ENCODE assay signal across 22 cellular contexts in genomic region chr12:79406993-79407392, GRCh38.
DNase-seq lines count a peak whose midpoint lies in the region; ATAC-seq, FAIRE-seq and TF ChIP-seq lines count a peak whose summit lies in the region.
"Had no signal": no experiment of that assay in that cellular context is flagged by ENCODE, and none has a peak within 500 bp of the region (broad histone marks: within the 10 kb centered on the region; RNA-seq: fewer than 3 reads in every experiment).

No MANE protein-coding gene starts in this region.

- H4K20me1 ChIP-seq in IMR-90 (ENCODE audit: insufficient read depth, low read length) (no peaks in the 10 kb centered on the region), astrocyte (ENCODE audit: insufficient read depth, low read length) (no peaks in the 10 kb centered on the region)

- no peak overlapping the region for H3K27ac Mint-ChIP-seq in astrocyte (ENCODE audit: unreplicated experiment)
- H3K27ac Mint-ChIP-seq in activated CD4-positive, alpha-beta memory T cell treated with anti-CD3 and anti-CD28 coated beads for 36 hours, result no peak overlapping the region
- H3K27ac Mint-ChIP-seq: CD4-positive, CD25-positive, alpha-beta regulatory T cell; CD8-positive, alpha-beta T cell had no signal

- no peak overlapping the region for H2AK9ac ChIP-seq in IMR-90 (replicated peaks; ENCODE audit: low read depth, low read length, poor library complexity)

- H3K4me3 ChIP-seq in IMR-90 (ENCODE audit: insufficient read depth, low read depth, low read length), result no peak overlapping the region
- no peak overlapping the region for H3K4me3 ChIP-seq in astrocyte (ENCODE audit: insufficient read depth, low read depth, low read length)
- no peak overlapping the region for H3K4me3 ChIP-seq in mesenchymal stem cell (ENCODE audit: insufficient read depth in 1 of 2, low read depth in 1 of 2, low read length in 2 of 2)
- no peak overlapping the region for H3K4me3 ChIP-seq in BE2C (ENCODE audit: low read depth, low read length)
- H3K4me3 ChIP-seq: GM12878, GM23338 had no signal

- H2BK5ac ChIP-seq in IMR-90 (ENCODE audit: low read depth, low read length, poor library complexity, severe bottlenecking) (peak overlapping the region; percentile 49), mesenchymal stem cell (ENCODE audit: low read depth, low read length, poor library complexity, severe bottlenecking) (no peak overlapping the region)

- no peak overlapping the region for H3K4me3 Mint-ChIP-seq in astrocyte (ENCODE audit: unreplicated experiment)
- no peak overlapping the region for H3K4me3 Mint-ChIP-seq in activated CD4-positive, alpha-beta memory T cell treated with anti-CD3 and anti-CD28 coated beads for 36 hours
- H3K4me3 Mint-ChIP-seq: CD4-positive, CD25-positive, alpha-beta regulatory T cell; CD8-positive, alpha-beta T cell; GM23338; H9 had no signal

- dilution Hi-C loops in IMR-90 (cut with HindIII; ENCODE audit: low sequenced_read_pairs, unreplicated experiment), result no loop called here

- H4K8ac ChIP-seq in IMR-90 (ENCODE audit: low read depth in 2 of 2, low read length in 2 of 2) (peak overlapping the region; percentile 13 to 84; a peak in 2 of 4 replicates), mesenchymal stem cell (ENCODE audit: low read length) (no peak overlapping the region)

- H4K91ac ChIP-seq in IMR-90 (ENCODE audit: insufficient read depth, low read depth, low read length) (peak overlapping the region; percentile 79), mesenchymal stem cell (ENCODE audit: low read length) (no peak overlapping the region)

- H3K27ac ChIP-seq in IMR-90 (ENCODE audit: insufficient read depth, low read length) (no peak overlapping the region; the same call in 1 of the 2 replicates), astrocyte (ENCODE audit: low read depth, low read length) (no peak overlapping the region), mesenchymal stem cell (ENCODE audit: low read length, poor library complexity, severe bottlenecking) (no peak overlapping the region)
- H3K27ac ChIP-seq: 22Rv1 had no signal

- H3K79me1 ChIP-seq in IMR-90 (ENCODE audit: low read depth in 1 of 2, low read length in 2 of 2) (peaks cover 0 to 3% of the 10 kb centered on the region in 2 experiments; a peak in 1 of 4 replicates), mesenchymal stem cell (replicated peaks; ENCODE audit: low read length, poor library complexity, severe bottlenecking) (peaks cover under 1% of the 10 kb centered on the region)

- H2AFZ ChIP-seq in IMR-90 (replicated peaks; ENCODE audit: low read length, poor library complexity) (no peak overlapping the region), astrocyte (ENCODE audit: low read depth, low read length) (no peak overlapping the region), mesenchymal stem cell (ENCODE audit: low read depth, low read length) (no peak overlapping the region)
- H2AFZ ChIP-seq: GM23338 had no signal

- H3K36me3 Mint-ChIP-seq in astrocyte (ENCODE audit: low read depth, unreplicated experiment), result peaks cover 2% of the 10 kb centered on the region
- H3K36me3 Mint-ChIP-seq in activated CD4-positive, alpha-beta memory T cell treated with anti-CD3 and anti-CD28 coated beads for 36 hours, result no peaks in the 10 kb centered on the region
- H3K36me3 Mint-ChIP-seq: CD4-positive, CD25-positive, alpha-beta regulatory T cell; CD8-positive, alpha-beta T cell had no signal

- no CpG with 5 or more reads among the region's 1 CpG for WGBS in IMR-90 (ENCODE audit: extremely low coverage in 2 of 2, insufficient read length in 1 of 2), 2 experiments
- no CpG with 5 or more reads among the region's 1 CpG for WGBS in mesenchymal stem cell

- H3K9ac ChIP-seq in IMR-90 (ENCODE audit: low read depth, low read length) (no peak overlapping the region), astrocyte (ENCODE audit: low read length) (no peak overlapping the region), mesenchymal stem cell (ENCODE audit: low read length) (peak overlapping the region; percentile 8)

- TF ChIP-seq CTCF in IMR-90 (conservative IDR thresholded peaks at IDR 0.05; ENCODE audit: low read depth, low read length) (no peak), astrocyte (IDR thresholded peaks at IDR 0.05; ENCODE audit: insufficient read depth, low read depth, low read length) (no peak), BE2C (IDR thresholded peaks at IDR 0.05; ENCODE audit: low read depth, low read length) (no peak)

- H3K79me2 ChIP-seq in astrocyte (ENCODE audit: insufficient read depth, low read length), result no peaks in the 10 kb centered on the region

- H3K36me3 ChIP-seq in IMR-90 (ENCODE audit: control insufficient read depth, insufficient read depth, low read length) (no peaks in the 10 kb centered on the region), astrocyte (ENCODE audit: insufficient read depth, low read length) (no peaks in the 10 kb centered on the region), mesenchymal stem cell (ENCODE audit: control insufficient read depth in 1 of 2, insufficient read depth in 2 of 2, low read depth in 1 of 2, low read length in 2 of 2) (no peaks in the 10 kb centered on the region), BE2C (peaks cover 4% of the 10 kb centered on the region)

- H3K14ac ChIP-seq in IMR-90 (replicated peaks; ENCODE audit: low read depth, low read length) (peak overlapping the region; percentile 69; the same call in 1 of the 2 replicates), mesenchymal stem cell (ENCODE audit: low read length in 2 of 2) (no peak overlapping the region)

- H3K18ac ChIP-seq in IMR-90 (ENCODE audit: low read depth, low read length) (peak overlapping the region; percentile 58; the same call in 1 of the 2 replicates), mesenchymal stem cell (ENCODE audit: low read depth in 1 of 2, low read length in 2 of 2) (no peak overlapping the region)

- DNase-seq in ELR (ENCODE audit: low read depth), result peak; percentile 11
- peak; percentile 32 for DNase-seq in IMR-90
- no peak for DNase-seq in astrocyte (ENCODE audit: low read depth)
- DNase-seq in mesenchymal stem cell, result no peak
- no peak for DNase-seq in activated CD4-positive, alpha-beta T cell treated with anti-CD3 and anti-CD28 coated beads, Interleukin-2, amount 50 U/mL, for 1 hour
- no peak for DNase-seq in BE2C
- DNase-seq in activated CD4-positive, alpha-beta memory T cell treated with anti-CD3 and anti-CD28 coated beads for 36 hours, result no peak
- DNase-seq: AML-193; C1 segment of cervical spinal cord; Caco-2; CD4-positive, CD25-positive, alpha-beta regulatory T cell; CD8-positive, alpha-beta T cell; DMS153; DND-41; GDM1; H9 had no signal

- BruUV-seq in IMR-90 (replicated peaks; lab: Mats Ljungman, UMichigan), result no TSS peak

- TF ChIP-seq RAD21 in IMR-90 (IDR thresholded peaks at IDR 0.05; ENCODE audit: low read length), result no peak

- H2AK5ac ChIP-seq in IMR-90 (ENCODE audit: low read depth, low read length) (peak overlapping the region; percentile 82; the same call in 1 of the 2 replicates), mesenchymal stem cell (ENCODE audit: low read length, severe bottlenecking) (no peak overlapping the region)

- 0 out of 2 replicates have a peak, but pooled peaks cover 4% of the 10 kb centered on the region for H3K9me1 ChIP-seq in IMR-90 (ENCODE audit: insufficient read depth, low read length)

- ATAC-seq in IMR-90 (ENCODE audit: low read depth) (no peak), HG02678 (IDR thresholded peaks at IDR 0.05; ENCODE audit: unreplicated experiment) (no peak)
- ATAC-seq: CD8-positive, alpha-beta T cell had no signal

- H3K9me3 Mint-ChIP-seq in astrocyte (ENCODE audit: unreplicated experiment), result no peaks in the 10 kb centered on the region
- no peaks in the 10 kb centered on the region for H3K9me3 Mint-ChIP-seq in activated CD4-positive, alpha-beta memory T cell treated with anti-CD3 and anti-CD28 coated beads for 36 hours
- H3K9me3 Mint-ChIP-seq: CD8-positive, alpha-beta T cell; GM23338; H9 had no signal

- no peaks in the 10 kb centered on the region for H3K27me3 ChIP-seq in IMR-90 (ENCODE audit: control insufficient read depth, insufficient read depth, low read length)
- no peaks in the 10 kb centered on the region for H3K27me3 ChIP-seq in astrocyte (ENCODE audit: insufficient read depth, low read length)
- H3K27me3 ChIP-seq in mesenchymal stem cell (ENCODE audit: control insufficient read depth in 1 of 2, insufficient read depth in 1 of 2, low read length in 2 of 2), result no peaks in the 10 kb centered on the region
- no peaks in the 10 kb centered on the region for H3K27me3 ChIP-seq in BE2C

- intact Hi-C loops in IMR-90 (cut with micrococcal nuclease), result loop anchor here (5.0 kb wide), 2 partner anchors 370 to 1720 kb away; no protein-coding TSS in a partner anchor
- intact Hi-C loops in activated CD4-positive, alpha-beta memory T cell treated with anti-CD3 and anti-CD28 coated beads for 36 hours (cut with micrococcal nuclease), result loop anchor here (5.0 kb wide), 1 partner anchor 330 kb away; no protein-coding TSS in a partner anchor

- CTCF ChIA-PET in IMR-90 (lab: Yijun Ruan, JAX), result interaction anchor here (0.6 to 1.1 kb wide), 2 partner anchors 331 to 1078 kb away, joined by 3 to 9 read pairs; no protein-coding TSS in a partner anchor
- CTCF ChIA-PET in activated CD4-positive, alpha-beta memory T cell treated with anti-CD3 and anti-CD28 coated beads for 36 hours (lab: Charles Lee), result no interaction called here

- POLR2A ChIA-PET in IMR-90 (lab: Charles Lee; ENCODE audit: unreplicated experiment), result no interaction called here
- POLR2A ChIA-PET in activated CD4-positive, alpha-beta memory T cell treated with anti-CD3 and anti-CD28 coated beads for 36 hours (lab: Charles Lee), result no interaction called here

- H3K23ac ChIP-seq in IMR-90 (ENCODE audit: low read depth, low read length) (no peak overlapping the region), mesenchymal stem cell (ENCODE audit: low read length in 2 of 2) (no peak overlapping the region)

- in situ Hi-C loops in IMR-90 (cut with MboI; ENCODE audit: low sequenced_read_pairs), result loop anchor here (5.0 to 25.0 kb wide), 7 partner anchors 140 to 1530 kb away; partner anchors contain the start of genes LIN7A and PPP1R12A

- H3K4me1 Mint-ChIP-seq in astrocyte (ENCODE audit: low read depth, unreplicated experiment), result peaks cover 53% of the 10 kb centered on the region
- no peaks in the 10 kb centered on the region for H3K4me1 Mint-ChIP-seq in activated CD4-positive, alpha-beta memory T cell treated with anti-CD3 and anti-CD28 coated beads for 36 hours (ENCODE audit: low read depth)
- H3K4me1 Mint-ChIP-seq: CD4-positive, CD25-positive, alpha-beta regulatory T cell had no signal

- no peak overlapping the region for H3K4me2 ChIP-seq in IMR-90 (ENCODE audit: low read depth, low read length)
- no peak overlapping the region for H3K4me2 ChIP-seq in astrocyte (ENCODE audit: low read length)
- no peak overlapping the region for H3K4me2 ChIP-seq in mesenchymal stem cell (ENCODE audit: low read length, poor library complexity, severe bottlenecking)
- H3K4me2 ChIP-seq: GM23338 had no signal

- H3K56ac ChIP-seq in IMR-90 (ENCODE audit: extremely low read depth, insufficient read depth, low read length), result no peak overlapping the region

- peak overlapping the region; percentile 85 for H3K4ac ChIP-seq in IMR-90 (ENCODE audit: low read depth, low read length)
- H3K4ac ChIP-seq in mesenchymal stem cell (ENCODE audit: low read depth in 1 of 2, low read length in 2 of 2), result no peak overlapping the region

- peak; percentile 55 for FAIRE-seq in astrocyte (lab: Jason Lieb, UNC)
- FAIRE-seq: A204.1, GM12878, GM19239 had no signal

- H2BK15ac ChIP-seq in IMR-90 (ENCODE audit: low read depth, low read length) (peak overlapping the region; percentile 90), mesenchymal stem cell (ENCODE audit: low read depth, poor library complexity, severe bottlenecking) (no peak overlapping the region)

- H4K5ac ChIP-seq in IMR-90 (ENCODE audit: low read depth, low read length), result peak overlapping the region; percentile 89

- no peaks in the 10 kb centered on the region for H3K9me3 ChIP-seq in IMR-90 (ENCODE audit: control insufficient read depth, insufficient read depth, low read length)
- H3K9me3 ChIP-seq in astrocyte (ENCODE audit: insufficient read depth, low read depth, low read length), result no peaks in the 10 kb centered on the region
- H3K9me3 ChIP-seq in mesenchymal stem cell (ENCODE audit: control insufficient read depth, low read length), result no peaks in the 10 kb centered on the region
- H3K9me3 ChIP-seq in BE2C, result no peaks in the 10 kb centered on the region
- H3K9me3 ChIP-seq: Caco-2 had no signal

- peak overlapping the region; percentile 97 for H2BK120ac ChIP-seq in IMR-90 (ENCODE audit: low read depth, low read length)
- H2BK120ac ChIP-seq in mesenchymal stem cell (ENCODE audit: low read depth, low read length), result no peak overlapping the region

- peak overlapping the region; percentile 93 for H2BK20ac ChIP-seq in IMR-90 (ENCODE audit: low read depth, low read length)

- H2BK12ac ChIP-seq in mesenchymal stem cell (ENCODE audit: low read length in 2 of 2), result no peak overlapping the region

- H3K4me1 ChIP-seq in IMR-90 (ENCODE audit: control insufficient read depth, insufficient read depth, low read length) (peaks cover 17% of the 10 kb centered on the region), astrocyte (ENCODE audit: insufficient read depth, low read length) (peaks cover 50% of the 10 kb centered on the region), mesenchymal stem cell (ENCODE audit: control insufficient read depth, insufficient read depth, low read depth, low read length) (peaks cover 1% of the 10 kb centered on the region), BE2C (no peaks in the 10 kb centered on the region; the same call in 1 of the 2 replicates)

- TF ChIP-seq POLR2A in IMR-90 (IDR thresholded peaks at IDR 0.05; ENCODE audit: low read depth, low read length), result no peak

- no peaks in the 10 kb centered on the region for H3K27me3 Mint-ChIP-seq in astrocyte (ENCODE audit: low read depth, unreplicated experiment)
- no peaks in the 10 kb centered on the region for H3K27me3 Mint-ChIP-seq in activated CD4-positive, alpha-beta memory T cell treated with anti-CD3 and anti-CD28 coated beads for 36 hours
- H3K27me3 Mint-ChIP-seq: CD4-positive, CD25-positive, alpha-beta regulatory T cell had no signal

Comparison
In these comparisons a context has a peak if more than half of its experiments do, and no peak if none do; other contexts are left out.
1. DNase-seq: peak in ELR (single experiment) and IMR-90 (single experiment); none in astrocyte (single experiment), mesenchymal stem cell (single experiment), activated CD4-positive, alpha-beta T cell treated with anti-CD3 and anti-CD28 coated beads, Interleukin-2, amount 50 U/mL, for 1 hour (single experiment), BE2C (single experiment) and activated CD4-positive, alpha-beta memory T cell treated with anti-CD3 and anti-CD28 coated beads for 36 hours (single experiment).